19 cellular contexts compared by ENCODE assay signal in the genomic region with DNA sequence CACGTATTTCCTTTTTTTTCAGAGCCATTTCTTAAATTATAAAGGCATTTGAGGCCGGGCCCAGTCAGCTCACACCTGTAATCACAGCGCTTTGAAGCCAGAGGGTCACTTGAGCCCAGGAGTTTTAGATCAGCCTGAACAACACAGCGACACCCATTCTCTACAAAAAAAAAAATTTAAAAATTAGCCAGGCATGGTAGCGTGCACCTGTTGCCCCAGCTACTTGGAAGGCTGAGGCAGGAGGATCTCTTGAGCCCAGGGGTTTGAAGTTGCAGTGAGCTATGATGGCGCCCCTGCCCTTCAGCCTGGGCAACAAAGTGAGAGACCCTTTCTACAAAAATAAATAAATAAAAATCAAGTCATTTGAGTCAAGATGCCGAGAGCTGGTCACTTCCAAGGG. TPM values are rescaled to one million over a fixed set of nuclear protein-coding genes. Genes with fewer than 3 reads are reported as not detected.
"Had no signal": no experiment of that assay in that cellular context is flagged by ENCODE, and none has a peak within 500 bp of the region (broad histone marks: within the 10 kb centered on the region; RNA-seq: fewer than 3 reads in every experiment).

No MANE protein-coding gene starts in this region.

- FAIRE-seq: astrocyte, frontal cortex had no signal

- H3K9me3 ChIP-seq: colonic mucosa, esophagus muscularis mucosa, ovary, psoas muscle, right atrium auricular region, thyroid gland had no signal

- H3K27me3 ChIP-seq: ovary, thyroid gland had no signal

- H3K4me1 ChIP-seq: colonic mucosa, psoas muscle had no signal

- DNase-seq: activated CD4-positive, alpha-beta T cell treated with anti-CD3 and anti-CD28 coated beads for 1 hour; activated CD4-positive, alpha-beta T cell treated with anti-CD3 and anti-CD28 coated beads, Interleukin-2, amount 50 U/mL, for 1 hour; activated gamma-delta T cell treated with Interleukin-2 at 50 U/mL for 16 hours; activated T-cell treated with anti-CD3 and anti-CD28 coated beads, Interleukin-2, amount 50 U/mL, for 1 hour; central memory CD4-positive, alpha-beta T cell; colonic mucosa; left ventricle myocardium superior; ovary; stimulated activated CD4-positive, alpha-beta T cell treated with anti-CD3 and anti-CD28 coated beads, Interleukin-12 subunit alpha, Interleukin-12 subunit beta, amount 100 ng/mL, for 4 hours; T-cell had no signal

- ATAC-seq: activated naive CD4-positive, alpha-beta T cell treated with anti-CD3 and anti-CD28 coated beads, Interleukin-2, amount 50 U/mL, for 72 hours; psoas muscle; T-cell had no signal

- H3K4me3 ChIP-seq: colonic mucosa, esophagus muscularis mucosa, ovary, psoas muscle, right atrium auricular region, thyroid gland had no signal

- H3K27ac ChIP-seq: colonic mucosa, esophagus muscularis mucosa, ovary, psoas muscle, right atrium auricular region, thyroid gland, VCaP had no signal

- H3K36me3 ChIP-seq: colonic mucosa, esophagus muscularis mucosa, ovary, right atrium auricular region, thyroid gland had no signal

RNA-seq across cellular contexts. Expression of a gene that starts 3.0 kb away (rescaled TPM):
- total RNA-seq: activated naive CD4-positive, alpha-beta T cell treated with anti-CD3 and anti-CD28 coated beads, Interleukin-2, amount 50 U/mL, for 72 hours; left ventricle myocardium superior; myocyte; psoas muscle had no signal
